Comparison of ENCODE assay signal across 15 cellular contexts in the genomic region with DNA sequence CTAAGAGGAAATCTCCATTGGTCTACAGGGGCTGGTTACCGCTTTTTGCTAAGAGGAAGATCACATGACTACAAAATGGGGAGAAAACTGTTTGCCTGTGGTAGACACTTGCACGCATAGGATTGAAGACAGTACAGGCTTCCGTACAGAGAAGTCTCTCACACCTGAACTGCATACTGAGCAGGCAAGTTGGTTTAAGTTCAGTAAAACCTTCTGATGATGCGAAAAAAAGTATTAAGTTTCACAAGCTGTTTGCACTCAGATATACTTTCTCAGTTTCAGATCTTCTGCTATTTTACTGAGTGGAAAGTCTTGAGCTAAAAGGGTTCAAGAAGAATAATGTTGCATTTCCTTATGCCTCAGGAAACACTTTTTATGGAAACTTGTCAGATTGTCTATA.
"Had no signal": no experiment of that assay in that cellular context is flagged by ENCODE, and none has a peak within 500 bp of the region (broad histone marks: within the 10 kb centered on the region; RNA-seq: fewer than 3 reads in every experiment).

No MANE protein-coding gene starts in this region.

- H3K4me3 ChIP-seq: adrenal gland, cardiac muscle cell, dorsolateral prefrontal cortex, thyroid gland had no signal

- H3K27ac ChIP-seq: adrenal gland, cardiac muscle cell, dorsolateral prefrontal cortex, thyroid gland had no signal

- DNase-seq: activated CD4-positive, alpha-beta memory T cell treated with anti-CD3 and anti-CD28 coated beads, Interleukin-2, amount 10 ng/mL, durations not matched to agents 7 days and 5 days; activated CD4-positive, alpha-beta T cell treated with anti-CD3 and anti-CD28 coated beads for 4 hours; activated effector memory CD4-positive, alpha-beta T cell treated with Interleukin-2 at 50 U/mL for 16 hours; activated T-cell treated with anti-CD3 and anti-CD28 coated beads, Interleukin-2, amount 50 U/mL, for 4 hours; adrenal gland; dorsolateral prefrontal cortex; endodermal cell; head of caudate nucleus; nucleus accumbens; retina; stimulated activated CD4-positive, alpha-beta T cell treated with anti-CD3 and anti-CD28 coated beads, Interleukin-2, amount 100 ng/mL, for 48 hours; thyroid gland had no signal

- H3K27me3 ChIP-seq: adrenal gland, cardiac muscle cell, dorsolateral prefrontal cortex, thyroid gland had no signal

- ATAC-seq: activated T-cell treated with anti-CD3 and anti-CD28 coated beads, Interleukin-2, amount 50 U/mL, for 4 hours; stimulated activated memory B cell treated with anti-CD40 and anti-IgM and Interleukin-4, amounts not matched to agents 10 μg/mL and 1 μg/mL and 100 μg/mL, for 72 hours had no signal

- H3K4me1 ChIP-seq: adrenal gland, thyroid gland had no signal

- H3K9me3 ChIP-seq: adrenal gland, thyroid gland had no signal

- FAIRE-seq: frontal cortex had no signal
